In genomic region chr17:47650525-47651522, GRCh38 we compare ENCODE assay signal across 1 cellular context.
TF ChIP-seq lines count a peak whose summit lies in the region.

No MANE protein-coding gene starts in this region.

TF ChIP-seq in K562, 482 proteins besides CTCF, POLR2A, EP300 and RAD21 (continued from another document and continues in another):
- TF ChIP-seq CREB5 (CRISPR knock-in tag; IDR thresholded peaks at IDR 0.05) (no peak), IRF1 (CRISPR knock-in tag; IDR thresholded peaks at IDR 0.05; ENCODE audit: borderline replicate concordance) (no peak), NFXL1 (CRISPR knock-in tag; IDR thresholded peaks at IDR 0.05) (no peak), ELK3 (CRISPR knock-in tag; IDR thresholded peaks at IDR 0.05) (no peak), MAFG (tag; conservative IDR thresholded peaks at IDR 0.05) (no peak), ATF3 (IDR thresholded peaks at IDR 0.05) (no peak), ATF3 (CRISPR knock-in tag; conservative IDR thresholded peaks at IDR 0.05) (no peak), JUN (IDR thresholded peaks at IDR 0.05; ENCODE audit: borderline replicate concordance, low read depth, low read length) (no peak), JUN (CRISPR knock-in tag; IDR thresholded peaks at IDR 0.05; ENCODE audit: borderline replicate concordance) (no peak), CC2D1A (IDR thresholded peaks at IDR 0.05) (0 out of 2 replicates have a peak, but pooled peaks have one; percentile 44), ZBTB49 (CRISPR knock-in tag; IDR thresholded peaks at IDR 0.05; ENCODE audit: borderline replicate concordance) (no peak), ZFP30 (CRISPR knock-in tag; IDR thresholded peaks at IDR 0.05; ENCODE audit: borderline replicate concordance) (no peak), ZNF318 (IDR thresholded peaks at IDR 0.05; ENCODE audit: borderline replicate concordance in 1 of 2, low read depth in 1 of 2) (no peak), EHMT2 (IDR thresholded peaks at IDR 0.05) (no peak), HDGF (IDR thresholded peaks at IDR 0.05) (0 out of 2 replicates have a peak, but pooled peaks have one; percentile 45), MLLT1 (IDR thresholded peaks at IDR 0.05) (peak in 1 of 2 experiments; percentile 74; a peak in 2 of 4 replicates), POLR3G (IDR thresholded peaks at IDR 0.05; ENCODE audit: extremely low read depth, insufficient read length, insufficient replicate concordance) (no peak), GABPB2 (CRISPR knock-in tag; conservative IDR thresholded peaks at IDR 0.05) (no peak), ZNF778 (CRISPR knock-in tag; IDR thresholded peaks at IDR 0.05) (no peak), HMGN3 (IDR thresholded peaks at IDR 0.05; ENCODE audit: borderline replicate concordance, extremely low read depth, insufficient read length, low read depth, low read length) (peak; percentile 76), ZNF175 (CRISPR knock-in tag; IDR thresholded peaks at IDR 0.05; ENCODE audit: low read depth) (no peak), CBFA2T2 (conservative IDR thresholded peaks at IDR 0.05) (no peak), ZKSCAN3 (CRISPR knock-in tag; IDR thresholded peaks at IDR 0.05) (no peak), KAT7 (CRISPR knock-in tag; IDR thresholded peaks at IDR 0.05; ENCODE audit: borderline replicate concordance) (0 out of 2 replicates have a peak, but pooled peaks have one; percentile 37), STAT5B (CRISPR knock-in tag; IDR thresholded peaks at IDR 0.05) (no peak), ZNF444 (CRISPR knock-in tag; IDR thresholded peaks at IDR 0.05) (peak; percentile 98), PCBP1 (IDR thresholded peaks at IDR 0.05; ENCODE audit: low read depth, low read length, poor library complexity, severe bottlenecking) (peak; percentile 74), KLF6 (CRISPR knock-in tag; IDR thresholded peaks at IDR 0.05; ENCODE audit: borderline replicate concordance) (no peak), ZNF146 (CRISPR knock-in tag; IDR thresholded peaks at IDR 0.05; ENCODE audit: unreplicated experiment) (no peak), MTF1 (CRISPR knock-in tag; IDR thresholded peaks at IDR 0.05; ENCODE audit: borderline replicate concordance) (no peak), CBX1 (IDR thresholded peaks at IDR 0.05; ENCODE audit: low read depth) (no peak), MXI1 (IDR thresholded peaks at IDR 0.05; ENCODE audit: low read depth, low read length) (peak; percentile 84), BRF1 (IDR thresholded peaks at IDR 0.05; ENCODE audit: borderline replicate concordance, extremely low read depth, insufficient read length) (no peak), GTF3C2 (IDR thresholded peaks at IDR 0.05; ENCODE audit: borderline replicate concordance, extremely low read depth, insufficient read length) (no peak), MTA1 (IDR thresholded peaks at IDR 0.05; ENCODE audit: borderline replicate concordance) (no peak), ZNF124 (CRISPR knock-in tag; IDR thresholded peaks at IDR 0.05) (no peak), SPI1 (IDR thresholded peaks at IDR 0.05; ENCODE audit: borderline replicate concordance, low read depth, low read length) (no peak), YY1 (IDR thresholded peaks at IDR 0.05; ENCODE audit: borderline replicate concordance in 1 of 3, control insufficient read depth in 1 of 3, extremely low read depth in 1 of 3, insufficient read depth in 3 of 3, insufficient read length in 1 of 3, insufficient replicate concordance in 2 of 3, low read depth in 1 of 3, low read length in 2 of 3) (peak in 2 of 3 experiments; percentile 6 to 64), ZBTB5 (IDR thresholded peaks at IDR 0.05) (0 out of 2 replicates have a peak, but pooled peaks have one; percentile 40)
